ENCODE assay signal across 32 cellular contexts in the genomic region with DNA sequence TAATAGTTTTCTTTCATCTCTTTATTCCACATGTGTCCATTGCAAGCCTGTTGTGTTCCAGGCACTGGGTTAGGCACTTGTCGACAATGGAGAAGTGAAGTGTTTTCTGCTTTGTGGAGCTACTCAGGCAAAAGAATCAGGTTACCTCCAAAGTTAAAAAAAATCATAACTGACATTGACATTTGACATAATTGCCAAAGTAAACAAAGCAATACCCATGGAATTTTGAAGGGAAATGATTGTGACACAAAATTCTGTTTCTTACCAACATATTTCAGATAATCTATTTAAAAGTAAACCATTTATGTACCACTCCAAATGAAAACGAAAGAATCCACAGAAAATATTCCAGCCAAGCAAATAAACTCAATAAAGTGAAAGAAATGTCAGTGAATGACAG. TPM values are rescaled to one million over a fixed set of nuclear protein-coding genes. Genes with fewer than 3 reads are reported as not detected.
"Had no signal": no experiment of that assay in that cellular context is flagged by ENCODE, and none has a peak within 500 bp of the region (broad histone marks: within the 10 kb centered on the region; RNA-seq: fewer than 3 reads in every experiment).

No MANE protein-coding gene starts in this region.

- H3K36me3 ChIP-seq: adrenal gland, esophagus muscularis mucosa, gastrocnemius medialis, heart left ventricle had no signal

- H3K9me3 ChIP-seq: adrenal gland, body of pancreas, esophagus muscularis mucosa, gastrocnemius medialis, heart left ventricle had no signal

- H3K27ac ChIP-seq: adrenal gland, esophagus muscularis mucosa, foreskin keratinocyte, gastrocnemius medialis, heart left ventricle had no signal

- H3K4me1 ChIP-seq: adrenal gland, esophagus muscularis mucosa, gastrocnemius medialis, heart left ventricle had no signal

- H3K27me3 ChIP-seq: body of pancreas, foreskin keratinocyte, gastrocnemius medialis had no signal

- DNase-seq: activated CD4-positive, alpha-beta memory T cell treated with anti-CD3 and anti-CD28 coated beads for 36 hours; activated CD4-positive, alpha-beta T cell treated with anti-CD3 and anti-CD28 coated beads for 36 hours; activated CD4-positive, CD25-positive, alpha-beta regulatory T cell; activated CD4-positive, CD25-positive, alpha-beta regulatory T cell treated with anti-CD3 and anti-CD28 coated beads, Interleukin-2, amount 50 U/mL, for 72 hours; activated CD8-positive, alpha-beta memory T cell treated with anti-CD3 and anti-CD28 coated beads, Interleukin-2, amount 10 ng/mL, durations not matched to agents 7 days and 5 days; activated CD8-positive, alpha-beta memory T cell treated with anti-CD3 and anti-CD28 coated beads, Interleukin-2, amount 50 U/mL, for 4 hours; activated CD8-positive, alpha-beta T cell treated with anti-CD3 and anti-CD28 coated beads, Interleukin-2, amount 10 ng/mL, durations not matched to agents 7 days and 5 days; activated effector memory CD4-positive, alpha-beta T cell treated with anti-CD3 and anti-CD28 coated beads, Interleukin-2, amount 50 U/mL, for 16 hours; activated naive CD4-positive, alpha-beta T cell treated with anti-CD3 and anti-CD28 coated beads for 36 hours; activated naive CD8-positive, alpha-beta T cell treated with anti-CD3 and anti-CD28 coated beads for 36 hours; activated naive CD8-positive, alpha-beta T cell treated with anti-CD3 and anti-CD28 coated beads, Interleukin-2, amount 50 U/mL, for 24 hours; activated T-cell treated with anti-CD3 and anti-CD28 coated beads, Interleukin-2, amount 50 U/mL, for 1 hour; activated T-cell treated with anti-CD3 and anti-CD28 coated beads, Interleukin-2, amount 50 U/mL, for 48 hours; adrenal gland; amygdala; aorta; body of pancreas; caudate nucleus; cortex of kidney; dermis blood vessel endothelial cell; effector CD4-positive, alpha-beta T cell; effector memory CD8-positive, alpha-beta T cell; erythroblast; foreskin keratinocyte; gastrocnemius medialis; glutamatergic neuron; heart left ventricle; T1000 had no signal

- ATAC-seq: activated CD4-positive, alpha-beta T cell treated with anti-CD3 and anti-CD28 coated beads for 36 hours; activated CD8-positive, alpha-beta memory T cell treated with anti-CD3 and anti-CD28 coated beads, Interleukin-2, amount 10 ng/mL, durations not matched to agents 7 days and 5 days; activated CD8-positive, alpha-beta T cell treated with anti-CD3 and anti-CD28 coated beads, Interleukin-2, amount 10 ng/mL, durations not matched to agents 7 days and 5 days; activated naive CD8-positive, alpha-beta T cell treated with anti-CD3 and anti-CD28 coated beads, Interleukin-2, amount 50 U/mL, for 24 hours; body of pancreas; effector memory CD8-positive, alpha-beta T cell; foreskin keratinocyte; gastrocnemius medialis; heart left ventricle had no signal

- H3K4me3 ChIP-seq: adrenal gland, body of pancreas, esophagus muscularis mucosa, gastrocnemius medialis, heart left ventricle had no signal

RNA-seq across cellular contexts. Expression of a gene that starts 6.4 kb away (rescaled TPM):
- total RNA-seq: activated CD4-positive, alpha-beta T cell treated with anti-CD3 and anti-CD28 coated beads, Interleukin-2, amount 10 ng/mL, durations not matched to agents 24 days and 14 days; activated CD8-positive, alpha-beta memory T cell treated with anti-CD3 and anti-CD28 coated beads, Interleukin-2, amount 10 ng/mL, durations not matched to agents 7 days and 5 days; activated T-helper 1 cell treated with anti-CD3 and anti-CD28 coated beads, Interleukin-12 subunit alpha, Interleukin-12 subunit beta, Interleukin-2, Interleukin-4 antibody, amounts not matched to agents 30 ng/mL and 10 ng/mL and 1 ng/mL, durations not matched to agents 14 hours and 24 hours and 36 hours; activated T-helper 2 cell treated with anti-CD3 and anti-CD28 coated beads, Interferon-gamma antibody, Interleukin-2, Interleukin-4, amounts not matched to agents 10 μg/mL and 5 μg/mL and 100 μg/mL, durations not matched to agents 14 hours and 24 hours and 36 hours had no signal
